ENCODE assay signal across 8 cellular contexts in genomic region chr11:57658023-57658361, GRCh38. TPM values are rescaled to one million over a fixed set of nuclear protein-coding genes. Genes with fewer than 3 reads are reported as not detected.
A peak's percentile ranks its signal among the peaks of the same experiment; 100 is the strongest.
DNase-seq lines count a peak whose midpoint lies in the region; ATAC-seq and TF ChIP-seq lines count a peak whose summit lies in the region.

No MANE protein-coding gene starts in this region.

- no peak for TF ChIP-seq CTCF in A673 (conservative IDR thresholded peaks at IDR 0.05; ENCODE audit: low read depth, low read length)
- TF ChIP-seq CTCF in MCF 10A (IDR thresholded peaks at IDR 0.05; ENCODE audit: unreplicated experiment) = no peak

- POLR2A ChIA-PET in A673 (lab: Charles Lee; ENCODE audit: low non-redundant PET) = no interaction called here
- POLR2A ChIA-PET in MCF 10A (lab: Yijun Ruan, JAX) = interaction anchor here (0.6 to 3.2 kb wide), 6 partner anchors 8 to 127 kb away, joined by 3 to 36 read pairs (median 8); partner anchors contain the start of genes MED19, TIMM10, TMX2 and UBE2L6

- TSS peak; percentile 88 for BruUV-seq in A673 (replicated peaks; lab: Mats Ljungman, UMichigan)
- TSS peak; percentile 75 for BruUV-seq in MCF 10A (replicated peaks; lab: Mats Ljungman, UMichigan)

- under 1% methylated on average over 8 of the region's 8 CpGs for WGBS in HUES64

- H3K4me3 Mint-ChIP-seq in MCF 10A (ENCODE audit: unreplicated experiment) = peak overlapping the region; percentile 100

- peaks cover 15% of the 10 kb centered on the region for H3K4me1 Mint-ChIP-seq in MCF 10A (ENCODE audit: insufficient read depth, unreplicated experiment)

- no peaks in the 10 kb centered on the region for H3K9me3 ChIP-seq in A673 (ENCODE audit: low read depth, low read length, poor library complexity, severe bottlenecking)
- no peaks in the 10 kb centered on the region for H3K9me3 ChIP-seq in HUES64 (ENCODE audit: insufficient read depth, low read depth, low read length)
- H3K9me3 ChIP-seq in mucosa of rectum (ENCODE audit: control insufficient read depth in 2 of 2, low read length in 2 of 2) = no peaks in the 10 kb centered on the region

- H3K9me3 Mint-ChIP-seq in MCF 10A (ENCODE audit: unreplicated experiment) = no peaks in the 10 kb centered on the region

- peaks cover 55% of the 10 kb centered on the region for H3K36me3 Mint-ChIP-seq in MCF 10A (ENCODE audit: insufficient read depth, unreplicated experiment)

- peak overlapping the region; percentile 97 for H3K27ac Mint-ChIP-seq in MCF 10A (ENCODE audit: low read depth, unreplicated experiment)

- ATAC-seq in GM18861 (IDR thresholded peaks at IDR 0.05; ENCODE audit: unreplicated experiment) = no peak

- no peak for DNase-seq in A673 (ENCODE audit: low spot score)
- DNase-seq in MCF 10A (ENCODE audit: unreplicated experiment) = no peak
- no peak for DNase-seq in nucleus accumbens (lab: John Stamatoyannopoulos, UW)
- DNase-seq in AG20443 (ENCODE audit: low spot score) = no peak
- no peak for DNase-seq in NCI-H146 treated with DMSO at 0.1 percent for 48 hours (lab: John Stamatoyannopoulos, UW; ENCODE audit: unreplicated experiment)

- H3K27me3 Mint-ChIP-seq in MCF 10A (ENCODE audit: insufficient read depth, unreplicated experiment) = no peaks in the 10 kb centered on the region

- H3K4me1 ChIP-seq in A673 (ENCODE audit: insufficient read depth, low read length, poor library complexity, severe bottlenecking) (no peaks in the 10 kb centered on the region), HUES64 (ENCODE audit: insufficient read depth, low read length) (peaks cover 6% of the 10 kb centered on the region; the same call in 1 of the 2 replicates), mucosa of rectum (ENCODE audit: control insufficient read depth in 2 of 2, insufficient read depth in 2 of 2, low read length in 2 of 2) (peaks cover 12 to 14% of the 10 kb centered on the region in 2 donors)

- peaks cover 26% of the 10 kb centered on the region for H3K36me3 ChIP-seq in A673 (ENCODE audit: insufficient read depth, low read length, poor library complexity, severe bottlenecking)
- peaks cover 31% of the 10 kb centered on the region for H3K36me3 ChIP-seq in HUES64 (ENCODE audit: insufficient read depth, low read length)
- H3K36me3 ChIP-seq in mucosa of rectum (ENCODE audit: control insufficient read depth in 2 of 2, insufficient read depth in 2 of 2, low read length in 2 of 2) = peaks cover 25 to 30% of the 10 kb centered on the region in 2 donors

- H3K27ac ChIP-seq in A673 (ENCODE audit: low read depth, low read length, poor library complexity, severe bottlenecking) = peak overlapping the region; percentile 62
- H3K27ac ChIP-seq in HUES64 (ENCODE audit: low read depth, low read length) = peak overlapping the region; percentile 11; the same call in 1 of the 2 replicates
- H3K27ac ChIP-seq in mucosa of rectum (ENCODE audit: low read depth in 2 of 2, low read length in 2 of 2) = peak overlapping the region; percentile 20 to 68

- peak overlapping the region; percentile 63 for H3K4me3 ChIP-seq in A673 (ENCODE audit: low read depth, low read length, poor library complexity, severe bottlenecking)
- peak overlapping the region; percentile 86 for H3K4me3 ChIP-seq in HUES64 (ENCODE audit: low read length)
- H3K4me3 ChIP-seq in mucosa of rectum (ENCODE audit: low read length in 2 of 2) = peak overlapping the region; percentile 94 to 99

- no peaks in the 10 kb centered on the region for H3K27me3 ChIP-seq in A673 (replicated peaks; ENCODE audit: insufficient read depth, low read depth, low read length, poor library complexity)
- H3K27me3 ChIP-seq in HUES64 (ENCODE audit: insufficient read depth, low read length) = no peaks in the 10 kb centered on the region
- H3K27me3 ChIP-seq in mucosa of rectum (ENCODE audit: control insufficient read depth in 2 of 2, insufficient read depth in 2 of 2, low read length in 2 of 2) = no peaks in the 10 kb centered on the region

- CTCF ChIA-PET in A673 (lab: Charles Lee) = no interaction called here
- CTCF ChIA-PET in MCF 10A (lab: Yijun Ruan, JAX) = interaction anchor here (0.6 to 1.8 kb wide), 5 partner anchors 14 to 227 kb away, joined by 3 to 5 read pairs (median 4); no protein-coding TSS in a partner anchor

- intact Hi-C loops in A673 (cut with micrococcal nuclease; ENCODE audit: unreplicated experiment) = no loop called here
- intact Hi-C loops in MCF 10A (cut with micrococcal nuclease) = no loop called here

- H3K9ac ChIP-seq in HUES64 (ENCODE audit: low read depth, low read length) (peak overlapping the region; percentile 83), mucosa of rectum (ENCODE audit: low read depth in 1 of 2, low read length in 2 of 2) (peak overlapping the region; percentile 67 to 84)

RNA-seq across cellular contexts. Expression of gene CLP1, which starts 0.4 kb away (rescaled TPM):
- total RNA-seq in A673 (2021) (23.4 and 26.8 TPM in 2 replicates), MCF 10A (2022) (8.6 and 9.2 TPM in 2 replicates)
- polyA plus RNA-seq in HUES64 (2013, experiment 1 of 2) = 22.2 TPM
- polyA plus RNA-seq in HUES64 (2013, experiment 2 of 2) = 20.9 TPM

RNA-seq across cellular contexts. Expression of gene YPEL4, which starts 8.3 kb away (rescaled TPM):
- total RNA-seq in A673 (2021) = 0.20 TPM in 1 of 2 replicates, not detected in the other
- not detected for polyA plus RNA-seq in HUES64 (2013, experiment 1 of 2)
- polyA plus RNA-seq in HUES64 (2013, experiment 2 of 2) = not detected
- 0.16 TPM in 1 of 2 replicates, not detected in the other for total RNA-seq in MCF 10A (2022)

RNA-seq across cellular contexts. Expression of gene ZDHHC5, which starts 9.9 kb away (rescaled TPM):
- total RNA-seq in A673 (2021) (72.9 and 76.9 TPM in 2 replicates), MCF 10A (2022) (73.8 and 74.6 TPM in 2 replicates)
- polyA plus RNA-seq in HUES64 (2013, experiment 1 of 2) = 33.3 TPM
- 31.4 TPM for polyA plus RNA-seq in HUES64 (2013, experiment 2 of 2)

RNA-seq across cellular contexts. Expression of gene MED19, which starts 54.0 kb away (rescaled TPM):
- total RNA-seq in A673 (2021) (35.4 and 43.6 TPM in 2 replicates), MCF 10A (2022) (32.3 and 36.2 TPM in 2 replicates)
- 18.1 TPM for polyA plus RNA-seq in HUES64 (2013, experiment 1 of 2)
- polyA plus RNA-seq in HUES64 (2013, experiment 2 of 2) = 23.7 TPM

RNA-seq across cellular contexts. Expression of gene TMX2, which starts 54.4 kb away (rescaled TPM):
- total RNA-seq in A673 (2021) = 166 and 186 TPM in 2 replicates
- polyA plus RNA-seq in HUES64 (2013, experiment 1 of 2) = 78.9 TPM
- polyA plus RNA-seq in HUES64 (2013, experiment 2 of 2) = 70.8 TPM
- 145 and 161 TPM in 2 replicates for total RNA-seq in MCF 10A (2022)

Comparison
In these comparisons a context has a peak if more than half of its experiments do, and no peak if none do; other contexts are left out.
1. H3K27ac ChIP-seq: peak in every context shown above with its lines; median percentile 62 in A673; 44 in mucosa of rectum; 11 in HUES64.